Comparison of ENCODE assay signal across 13 cellular contexts in the genomic region with DNA sequence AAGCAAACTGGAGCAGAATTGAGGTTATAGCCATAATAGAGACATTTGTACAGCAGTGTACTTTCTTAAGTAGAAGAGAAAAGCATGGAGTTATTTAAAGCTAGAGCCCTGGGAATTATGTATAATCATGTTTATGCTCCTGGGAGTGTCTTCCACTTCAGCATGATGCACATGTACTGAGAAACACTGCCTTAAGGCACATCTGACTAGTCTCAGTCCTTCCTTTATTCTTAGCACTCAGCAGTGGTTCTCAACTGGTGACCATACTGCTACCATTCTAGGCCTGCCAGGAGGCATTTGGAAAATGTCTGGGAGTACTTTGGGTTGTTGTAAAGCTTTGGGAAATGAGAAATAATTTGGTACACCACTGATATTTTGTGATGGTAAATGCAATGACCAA. TPM values are rescaled to one million over a fixed set of nuclear protein-coding genes. Genes with fewer than 3 reads are reported as not detected.
DNase-seq lines count a peak whose midpoint lies in the region; ATAC-seq lines count a peak whose summit lies in the region.
"Had no signal": no experiment of that assay in that cellular context is flagged by ENCODE, and none has a peak within 500 bp of the region (broad histone marks: within the 10 kb centered on the region; RNA-seq: fewer than 3 reads in every experiment).

No MANE protein-coding gene starts in this region.

- H3K4me3 Mint-ChIP-seq in activated naive CD8-positive, alpha-beta T cell treated with anti-CD3 and anti-CD28 coated beads, Interleukin-2, amount 50 U/mL, for 24 hours, result no peak overlapping the region
- H3K4me3 Mint-ChIP-seq in CD4-positive, alpha-beta memory T cell, result no peak overlapping the region

- no peaks in the 10 kb centered on the region for H3K27me3 ChIP-seq in right cardiac atrium (ENCODE audit: control insufficient read depth, insufficient read depth)
- H3K27me3 ChIP-seq in CD4-positive, alpha-beta memory T cell (ENCODE audit: insufficient read depth, low read length), result no peaks in the 10 kb centered on the region
- H3K27me3 ChIP-seq: dorsolateral prefrontal cortex had no signal

- POLR2A ChIA-PET in CD4-positive, alpha-beta memory T cell (lab: Charles Lee; ENCODE audit: partially characterized antibody), result no interaction called here

- peaks cover 17% of the 10 kb centered on the region for H3K36me3 Mint-ChIP-seq in activated naive CD8-positive, alpha-beta T cell treated with anti-CD3 and anti-CD28 coated beads, Interleukin-2, amount 50 U/mL, for 24 hours (ENCODE audit: low read depth)
- peaks cover 8 to 11% of the 10 kb centered on the region in 2 donors for H3K36me3 Mint-ChIP-seq in CD4-positive, alpha-beta memory T cell

- no peaks in the 10 kb centered on the region for H3K9me3 Mint-ChIP-seq in activated naive CD8-positive, alpha-beta T cell treated with anti-CD3 and anti-CD28 coated beads, Interleukin-2, amount 50 U/mL, for 24 hours
- no peaks in the 10 kb centered on the region for H3K9me3 Mint-ChIP-seq in CD4-positive, alpha-beta memory T cell

- no peaks in the 10 kb centered on the region for H3K36me3 ChIP-seq in CD4-positive, alpha-beta memory T cell (ENCODE audit: insufficient read depth, low read length)

- peaks cover 11% of the 10 kb centered on the region for H3K4me1 ChIP-seq in right cardiac atrium (ENCODE audit: control insufficient read depth, insufficient read depth, low read length)
- H3K4me1 ChIP-seq in CD4-positive, alpha-beta memory T cell (ENCODE audit: insufficient read depth, low read length), result peaks cover 27% of the 10 kb centered on the region

- peak overlapping the region; percentile 95 for H3K27ac Mint-ChIP-seq in activated naive CD8-positive, alpha-beta T cell treated with anti-CD3 and anti-CD28 coated beads, Interleukin-2, amount 50 U/mL, for 24 hours
- no peak overlapping the region for H3K27ac Mint-ChIP-seq in CD4-positive, alpha-beta memory T cell

- DNase-seq in EH (ENCODE audit: low read depth) (peak; percentile 68), HCEC 1CT (peak; percentile 9), right cardiac atrium (no peak), KG1 (lab: John Stamatoyannopoulos, UW) (no peak), DMS79 treated with DMSO at 0.1 percent for 48 hours (lab: John Stamatoyannopoulos, UW) (no peak)
- no peak for DNase-seq in activated naive CD8-positive, alpha-beta T cell treated with anti-CD3 and anti-CD28 coated beads, Interleukin-2, amount 50 U/mL, for 24 hours
- DNase-seq in CD4-positive, alpha-beta memory T cell, result no peak
- DNase-seq: activated T-cell treated with anti-CD3 and anti-CD28 coated beads, Interleukin-2, amount 50 U/mL, for 48 hours; aorta; DMS53; dorsolateral prefrontal cortex; stimulated activated CD4-positive, alpha-beta T cell treated with anti-CD3 and anti-CD28 coated beads, Interleukin-2, amount 100 ng/mL, for 24 hours had no signal

- no peak for ATAC-seq in activated naive CD8-positive, alpha-beta T cell treated with anti-CD3 and anti-CD28 coated beads, Interleukin-2, amount 50 U/mL, for 24 hours
- ATAC-seq in right cardiac atrium, result no peak
- no peak for ATAC-seq in GM21360 (IDR thresholded peaks at IDR 0.05; ENCODE audit: unreplicated experiment)

- CTCF ChIA-PET in CD4-positive, alpha-beta memory T cell (lab: Charles Lee; ENCODE audit: partially characterized antibody), result interaction anchor here (1.4 kb wide), 1 partner anchor 12 kb away, joined by 4 read pairs; no protein-coding TSS in a partner anchor

- no peaks in the 10 kb centered on the region for H3K9me3 ChIP-seq in right cardiac atrium (ENCODE audit: control insufficient read depth, low read length)
- H3K9me3 ChIP-seq in CD4-positive, alpha-beta memory T cell (ENCODE audit: control insufficient read depth in 1 of 2, low read length in 2 of 2), result no peaks in the 10 kb centered on the region

- no peaks in the 10 kb centered on the region for H3K27me3 Mint-ChIP-seq in activated naive CD8-positive, alpha-beta T cell treated with anti-CD3 and anti-CD28 coated beads, Interleukin-2, amount 50 U/mL, for 24 hours
- H3K27me3 Mint-ChIP-seq in CD4-positive, alpha-beta memory T cell, result no peaks in the 10 kb centered on the region

- intact Hi-C loops in right cardiac atrium (cut with DNase I), result no loop called here
- intact Hi-C loops in CD4-positive, alpha-beta memory T cell (cut with micrococcal nuclease), result no loop called here

- H3K27ac ChIP-seq in right cardiac atrium (ENCODE audit: low read length), result peak overlapping the region; percentile 64
- no peak overlapping the region for H3K27ac ChIP-seq in CD4-positive, alpha-beta memory T cell (ENCODE audit: low read depth, low read length)
- H3K27ac ChIP-seq: dorsolateral prefrontal cortex had no signal

- peaks cover 56% of the 10 kb centered on the region for H3K4me1 Mint-ChIP-seq in activated naive CD8-positive, alpha-beta T cell treated with anti-CD3 and anti-CD28 coated beads, Interleukin-2, amount 50 U/mL, for 24 hours
- peaks cover 10 to 33% (median 23%) of the 10 kb centered on the region in 4 donors for H3K4me1 Mint-ChIP-seq in CD4-positive, alpha-beta memory T cell

- no peak overlapping the region for H3K4me3 ChIP-seq in right cardiac atrium (ENCODE audit: low read length)
- H3K4me3 ChIP-seq in CD4-positive, alpha-beta memory T cell (ENCODE audit: low read length in 2 of 2), result no peak overlapping the region
- H3K4me3 ChIP-seq: dorsolateral prefrontal cortex had no signal

RNA-seq across cellular contexts. Expression of gene VWA8, which starts 45.8 kb away (rescaled TPM):
- 10 to 100 TPM; 33.0 to 41.7 (median 36.0) TPM for total RNA-seq in right cardiac atrium
- polyA plus RNA-seq in right cardiac atrium, result 11.7 TPM
- total RNA-seq in CD4-positive, alpha-beta memory T cell, result 10 to 100 TPM; 20.2 to 23.3 TPM
- 1 to 10 TPM; 3.2 to 6.8 TPM for polyA plus RNA-seq in CD4-positive, alpha-beta memory T cell

Comparison
In these comparisons a context has a peak if more than half of its experiments do, and no peak if none do; other contexts are left out.
1. DNase-seq: peak in EH (single experiment) and HCEC 1CT (single experiment); none in activated naive CD8-positive, alpha-beta T cell treated with anti-CD3 and anti-CD28 coated beads, Interleukin-2, amount 50 U/mL, for 24 hours (single experiment), right cardiac atrium (0 of 3), KG1 (single experiment), DMS79 treated with DMSO at 0.1 percent for 48 hours (single experiment) and CD4-positive, alpha-beta memory T cell (0 of 5).